In the genomic region with DNA sequence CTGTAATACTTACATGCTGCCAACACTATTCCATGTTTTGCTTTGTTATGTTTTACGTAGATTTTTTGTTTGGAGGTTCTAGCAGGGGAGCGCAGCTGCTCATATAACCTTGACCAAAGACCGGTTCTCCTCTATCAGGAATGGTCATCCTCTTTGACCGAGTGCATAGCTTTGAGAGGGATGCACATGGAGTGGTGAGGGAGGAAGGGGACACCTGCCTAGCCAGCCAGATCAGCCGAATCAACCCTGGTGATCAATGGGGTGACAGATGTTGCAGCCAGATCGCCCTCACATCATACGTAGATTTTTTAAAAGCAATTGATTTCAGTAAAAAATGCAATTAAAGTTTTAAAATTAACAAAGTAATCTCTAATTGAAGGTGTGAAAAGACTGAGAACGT, we compare ENCODE assay signal across 20 cellular contexts.
"Had no signal": no experiment of that assay in that cellular context is flagged by ENCODE, and none has a peak within 500 bp of the region (broad histone marks: within the 10 kb centered on the region; RNA-seq: fewer than 3 reads in every experiment).

No MANE protein-coding gene starts in this region.

- ATAC-seq: activated T-helper 17 cell treated with anti-CD3 and anti-CD28 coated beads, Interleukin-2, amount 50 U/mL, for 72 hours; left cardiac atrium; SK-N-SH treated with all-trans-retinoic acid at 6 μM for 48 hours; stimulated activated naive B cell treated with anti-CD40 and anti-IgM and Interleukin-4, amounts not matched to agents 10 μg/mL and 1 μg/mL and 100 μg/mL, for 72 hours had no signal

- H3K4me3 Mint-ChIP-seq: activated naive CD8-positive, alpha-beta T cell treated with anti-CD3 and anti-CD28 coated beads for 36 hours; activated T-cell treated with anti-CD3 and anti-CD28 coated beads, Interleukin-2, amount 50 U/mL, for 24 hours; activated T-helper 17 cell treated with anti-CD3 and anti-CD28 coated beads, Interleukin-2, amount 50 U/mL, for 72 hours; nephron progenitor cell; stimulated activated naive B cell treated with anti-CD40 and anti-IgM and Interleukin-4, amounts not matched to agents 10 μg/mL and 1 μg/mL and 100 μg/mL, for 72 hours had no signal

- H3K27ac ChIP-seq: cardiac muscle cell had no signal

- H3K36me3 ChIP-seq: cardiac muscle cell, uterus had no signal

- H3K27ac Mint-ChIP-seq: activated naive CD8-positive, alpha-beta T cell treated with anti-CD3 and anti-CD28 coated beads for 36 hours; activated T-cell treated with anti-CD3 and anti-CD28 coated beads, Interleukin-2, amount 50 U/mL, for 24 hours; activated T-helper 17 cell treated with anti-CD3 and anti-CD28 coated beads, Interleukin-2, amount 50 U/mL, for 72 hours; nephron progenitor cell; stimulated activated naive B cell treated with anti-CD40 and anti-IgM and Interleukin-4, amounts not matched to agents 10 μg/mL and 1 μg/mL and 100 μg/mL, for 72 hours had no signal

- DNase-seq: activated CD4-positive, alpha-beta T cell treated with anti-CD3 and anti-CD28 coated beads, Interleukin-2, amount 50 U/mL, for 4 hours; activated CD4-positive, CD25-positive, alpha-beta regulatory T cell treated with anti-CD3 and anti-CD28 coated beads, Interleukin-2, amount 50 U/mL, for 72 hours; activated CD8-positive, alpha-beta memory T cell treated with anti-CD3 and anti-CD28 coated beads for 24 hours; activated CD8-positive, alpha-beta memory T cell treated with anti-CD3 and anti-CD28 coated beads, Interleukin-2, amount 50 U/mL, for 4 hours; activated naive CD4-positive, alpha-beta T cell; activated naive CD8-positive, alpha-beta T cell treated with anti-CD3 and anti-CD28 coated beads for 36 hours; activated T-cell treated with anti-CD3 and anti-CD28 coated beads, Interleukin-2, amount 50 U/mL, for 24 hours; effector memory CD4-positive, alpha-beta T cell; foreskin melanocyte; islet precursor cell; left cardiac atrium; mesenchymal stem cell; nephron progenitor cell; stimulated activated CD4-positive, alpha-beta T cell treated with anti-CD3 and anti-CD28 coated beads, Interleukin-2, amount 100 ng/mL, for 48 hours; stimulated activated CD8-positive, alpha-beta memory T cell treated with anti-CD3 and anti-CD28 coated beads, Interleukin-4, amount 100 ng/mL, for 48 hours; stimulated activated naive B cell treated with anti-CD40 and anti-IgM and Interleukin-4, amounts not matched to agents 10 μg/mL and 1 μg/mL and 100 μg/mL, for 72 hours; uterus had no signal

- H3K9me3 Mint-ChIP-seq: activated naive CD8-positive, alpha-beta T cell treated with anti-CD3 and anti-CD28 coated beads for 36 hours; activated T-cell treated with anti-CD3 and anti-CD28 coated beads, Interleukin-2, amount 50 U/mL, for 24 hours; activated T-helper 17 cell treated with anti-CD3 and anti-CD28 coated beads, Interleukin-2, amount 50 U/mL, for 72 hours; nephron progenitor cell; stimulated activated naive B cell treated with anti-CD40 and anti-IgM and Interleukin-4, amounts not matched to agents 10 μg/mL and 1 μg/mL and 100 μg/mL, for 72 hours had no signal

- H3K9me3 ChIP-seq: uterus had no signal

- H3K4me3 ChIP-seq: cardiac muscle cell, uterus had no signal

- H3K27me3 ChIP-seq: cardiac muscle cell, uterus had no signal

- H3K27me3 Mint-ChIP-seq: activated naive CD8-positive, alpha-beta T cell treated with anti-CD3 and anti-CD28 coated beads for 36 hours; activated T-cell treated with anti-CD3 and anti-CD28 coated beads, Interleukin-2, amount 50 U/mL, for 24 hours; activated T-helper 17 cell treated with anti-CD3 and anti-CD28 coated beads, Interleukin-2, amount 50 U/mL, for 72 hours; stimulated activated naive B cell treated with anti-CD40 and anti-IgM and Interleukin-4, amounts not matched to agents 10 μg/mL and 1 μg/mL and 100 μg/mL, for 72 hours had no signal
